ENCODE assay signal across 21 cellular contexts in genomic region chr12:64007853-64008252, GRCh38.
DNase-seq lines count a peak whose midpoint lies in the region; ATAC-seq and TF ChIP-seq lines count a peak whose summit lies in the region.
"Had no signal": no experiment of that assay in that cellular context is flagged by ENCODE, and none has a peak within 500 bp of the region (broad histone marks: within the 10 kb centered on the region; RNA-seq: fewer than 3 reads in every experiment).

No MANE protein-coding gene starts in this region.

- H3K27ac ChIP-seq in SJSA1 (peak overlapping the region; percentile 35), fibroblast of lung (ENCODE audit: insufficient read depth, low read length) (no peak overlapping the region), H9 (ENCODE audit: insufficient read length, low read depth, low read length) (no peak overlapping the region)
- H3K27ac ChIP-seq: 22Rv1, C4-2B, Peyer's patch had no signal

- no peaks in the 10 kb centered on the region for H3K79me1 ChIP-seq in H9 (ENCODE audit: insufficient read depth, low read depth, low read length, poor library complexity, severe bottlenecking)

- no CpG with 5 or more reads among the region's 2 CpGs for WGBS in H9 (ENCODE audit: extremely low coverage, insufficient read length, low lambda C conversion rate)

- no peak overlapping the region for H3T11ph ChIP-seq in H9 (ENCODE audit: low read length)

- no peaks in the 10 kb centered on the region for H3K27me3 Mint-ChIP-seq in H9 (ENCODE audit: low read depth)

- TF ChIP-seq CTCF in fibroblast of lung (conservative IDR thresholded peaks at IDR 0.05 in 1 of 2, IDR thresholded peaks at IDR 0.05 in 1 of 2; ENCODE audit: low read depth in 1 of 2, low read length in 2 of 2) (no peak), BE2C (IDR thresholded peaks at IDR 0.05; ENCODE audit: low read depth, low read length) (no peak), H9 (conservative IDR thresholded peaks at IDR 0.05) (no peak)

- H3K18ac ChIP-seq in H9 (ENCODE audit: insufficient read length, low read depth, low read length) = no peak overlapping the region

- H3K4me3 ChIP-seq in SJSA1 (no peak overlapping the region), fibroblast of lung (replicated peaks in 1 of 4; ENCODE audit: control extremely low read depth in 1 of 4, insufficient read depth in 1 of 4, low read depth in 3 of 4, low read length in 4 of 4) (no peak overlapping the region), BE2C (ENCODE audit: low read depth, low read length) (no peak overlapping the region)
- H3K4me3 ChIP-seq: HAP-1, K562, Peyer's patch had no signal

- no peak overlapping the region for H3K4me3 Mint-ChIP-seq in H9

- no peak overlapping the region for H3K14ac ChIP-seq in H9 (ENCODE audit: insufficient read depth, low read length)

- no peak overlapping the region for H3K27ac Mint-ChIP-seq in H9

- H4K20me1 ChIP-seq in fibroblast of lung (ENCODE audit: control insufficient read depth, extremely low read depth, insufficient read depth, low read length) = no peaks in the 10 kb centered on the region
- H4K20me1 ChIP-seq in H9 (ENCODE audit: control insufficient read depth, insufficient read depth, insufficient read length) = no peaks in the 10 kb centered on the region

- H2BK120ac ChIP-seq in H9 (ENCODE audit: low read depth, low read length, poor library complexity, severe bottlenecking) = no peak overlapping the region

- H3K9ac ChIP-seq in fibroblast of lung (ENCODE audit: insufficient read depth, low read length) = no peak overlapping the region
- H3K9ac ChIP-seq in H9 (ENCODE audit: extremely low read depth, insufficient read length, low read length) = no peak overlapping the region

- H3K36me3 Mint-ChIP-seq in H9 (ENCODE audit: insufficient read depth in 1 of 3, low read depth in 3 of 3) = peaks cover 8 to 22% (median 16%) of the 10 kb centered on the region in 3 experiments; a peak in 6 of 7 replicates

- H4K5ac ChIP-seq in H9 (ENCODE audit: insufficient read length, low read depth, low read length) = no peak overlapping the region

- no peak overlapping the region for H3K56ac ChIP-seq in H9 (ENCODE audit: insufficient read length, low read depth, low read length)

- no peak overlapping the region for H4K91ac ChIP-seq in H9 (ENCODE audit: insufficient read length, low read depth, low read length)

- H3K23ac ChIP-seq in H9 (ENCODE audit: insufficient read length, low read depth, low read length) = no peak overlapping the region

- no peak overlapping the region for H2BK12ac ChIP-seq in H9 (ENCODE audit: insufficient read length, low read depth, low read length)

- no peak overlapping the region for H2BK5ac ChIP-seq in H9 (ENCODE audit: insufficient read length, low read length)

- H3K9me3 ChIP-seq in SJSA1 (replicated peaks) = no peaks in the 10 kb centered on the region
- H3K9me3 ChIP-seq in fibroblast of lung (ENCODE audit: control insufficient read depth, insufficient read depth, low read depth, low read length) = no peaks in the 10 kb centered on the region
- H3K9me3 ChIP-seq in BE2C = no peaks in the 10 kb centered on the region
- H3K9me3 ChIP-seq in H9 (ENCODE audit: control insufficient read depth, low read depth, low read length) = no peaks in the 10 kb centered on the region
- H3K9me3 ChIP-seq: Peyer's patch had no signal

- H3K79me2 ChIP-seq in fibroblast of lung (ENCODE audit: control insufficient read depth, insufficient read depth, low read length) (peaks cover 12% of the 10 kb centered on the region), H9 (ENCODE audit: insufficient read depth, low read length) (no peaks in the 10 kb centered on the region)

- H3K4me1 ChIP-seq in SJSA1 (replicated peaks) (peaks cover 54% of the 10 kb centered on the region), fibroblast of lung (ENCODE audit: control insufficient read depth, extremely low read depth, insufficient read depth, low read length) (peaks cover 20% of the 10 kb centered on the region), BE2C (peaks cover 6% of the 10 kb centered on the region), H9 (ENCODE audit: insufficient read depth, low read length) (no peaks in the 10 kb centered on the region)
- H3K4me1 ChIP-seq: Peyer's patch had no signal

- no peak overlapping the region for H2AK5ac ChIP-seq in H9 (ENCODE audit: insufficient read length, low read length)

- H2AFZ ChIP-seq in fibroblast of lung (ENCODE audit: low read length) (no peak overlapping the region), H9 (ENCODE audit: low read length) (no peak overlapping the region)

- H3K27me3 ChIP-seq in SJSA1 (replicated peaks) (no peaks in the 10 kb centered on the region), fibroblast of lung (ENCODE audit: control insufficient read depth, insufficient read depth, low read length) (no peaks in the 10 kb centered on the region), BE2C (no peaks in the 10 kb centered on the region), H9 (ENCODE audit: insufficient read depth, low read length) (no peaks in the 10 kb centered on the region)
- H3K27me3 ChIP-seq: Peyer's patch had no signal

- peaks cover 0 to 5% of the 10 kb centered on the region in 2 experiments; a peak in 1 of 4 replicates for H3K4me1 Mint-ChIP-seq in H9

- no peak overlapping the region for H2BK15ac ChIP-seq in H9 (ENCODE audit: low read depth, low read length)

- no peak overlapping the region for H2BK20ac ChIP-seq in H9 (ENCODE audit: low read depth, low read length, poor library complexity, severe bottlenecking)

- H3K23me2 ChIP-seq in H9 (ENCODE audit: insufficient read length, low read depth, low read length, poor library complexity, severe bottlenecking) = no peaks in the 10 kb centered on the region

- H4K8ac ChIP-seq in H9 (replicated peaks; ENCODE audit: insufficient read length, low read depth, low read length) = no peak overlapping the region

- H3K4ac ChIP-seq in H9 (ENCODE audit: low read depth, low read length) = no peak overlapping the region

- no peak for ATAC-seq in HG03378 (IDR thresholded peaks at IDR 0.05; ENCODE audit: unreplicated experiment)
- ATAC-seq: K562 had no signal

- H3K4me2 ChIP-seq in fibroblast of lung (ENCODE audit: extremely low read depth, insufficient read depth, low read length) (peak overlapping the region; percentile 16), H9 (ENCODE audit: insufficient read depth, insufficient read length, low read length) (no peak overlapping the region)

- H3K9me3 Mint-ChIP-seq in H9 = peaks cover 3 to 9% of the 10 kb centered on the region in 2 experiments; a peak in 4 of 5 replicates

- H3K36me3 ChIP-seq in SJSA1 (0 out of 2 replicates have a peak, but pooled peaks cover 2% of the 10 kb centered on the region), fibroblast of lung (ENCODE audit: control insufficient read depth, insufficient read depth, low read length) (no peaks in the 10 kb centered on the region), BE2C (no peaks in the 10 kb centered on the region)
- H3K36me3 ChIP-seq: HAP-1, Peyer's patch had no signal

- DNase-seq in NCI-H82 (lab: John Stamatoyannopoulos, UW) (peak; percentile 2), NCI-H82 treated with DMSO at 0.1 percent for 48 hours (lab: John Stamatoyannopoulos, UW; ENCODE audit: unreplicated experiment) (no peak), SJSA1 (ENCODE audit: low read depth in 1 of 2, low spot score in 2 of 2) (peak in 1 of 2 experiments; percentile 40), fibroblast of lung (ENCODE audit: low read depth in 2 of 2) (peak in 1 of 2 donors; percentile 50), BE2C (no peak), H9 (no peak), NCI-H1417 (lab: John Stamatoyannopoulos, UW) (no peak)
- DNase-seq: DMS 273 treated with DMSO at 0.1 percent for 48 hours, MV-4-11, NCI-H1436, NCI-H2029 treated with DMSO at 0.1 percent for 48 hours, NCI-H2171 treated with DMSO at 0.1 percent for 48 hours, NCI-H510A, NCI-H774, Peyer's patch, Right ventricle myocardium superior had no signal
